24 cellular contexts compared by ENCODE assay signal in the genomic region with DNA sequence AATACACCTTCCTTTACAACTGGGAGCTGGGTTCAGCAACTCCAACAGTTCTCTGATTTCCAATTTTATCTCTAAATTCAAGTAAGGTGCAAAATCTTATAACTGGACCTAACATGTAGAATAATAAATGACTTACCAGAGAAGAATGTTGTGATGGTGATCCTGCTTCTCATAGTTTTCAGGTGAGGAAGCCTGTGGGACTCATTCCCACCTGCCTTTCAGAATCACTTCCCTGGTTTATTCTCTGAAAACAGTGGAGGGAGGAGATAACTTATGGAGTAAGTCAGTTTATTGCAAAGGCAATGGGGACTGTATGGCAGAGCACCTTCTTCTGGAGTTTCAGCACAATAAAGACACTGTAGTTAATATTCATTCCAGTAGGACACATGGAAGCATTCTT.
"Had no signal": no experiment of that assay in that cellular context is flagged by ENCODE, and none has a peak within 500 bp of the region (broad histone marks: within the 10 kb centered on the region; RNA-seq: fewer than 3 reads in every experiment).

No MANE protein-coding gene starts in this region.

- H3K9me3 ChIP-seq: ascending aorta, breast epithelium, gastrocnemius medialis had no signal

- H3K27me3 ChIP-seq: ascending aorta, breast epithelium, dorsolateral prefrontal cortex, gastrocnemius medialis, heart left ventricle had no signal

- H3K36me3 ChIP-seq: ascending aorta, breast epithelium, gastrocnemius medialis, heart left ventricle had no signal

- H3K27ac ChIP-seq: ascending aorta, breast epithelium, coronary artery, dorsolateral prefrontal cortex, gastrocnemius medialis, heart left ventricle had no signal

- H3K4me3 ChIP-seq: ascending aorta, breast epithelium, coronary artery, dorsolateral prefrontal cortex, gastrocnemius medialis, heart left ventricle had no signal

- H3K4me1 ChIP-seq: ascending aorta, breast epithelium, gastrocnemius medialis, heart left ventricle had no signal

- DNase-seq: activated CD4-positive, alpha-beta memory T cell treated with anti-CD3 and anti-CD28 coated beads for 36 hours; activated CD4-positive, alpha-beta T cell treated with anti-CD3 and anti-CD28 coated beads for 36 hours; activated CD4-positive, alpha-beta T cell treated with anti-CD3 and anti-CD28 coated beads, Interleukin-2, amount 10 ng/mL, durations not matched to agents 24 days and 14 days; activated CD4-positive, CD25-positive, alpha-beta regulatory T cell; activated CD4-positive, CD25-positive, alpha-beta regulatory T cell treated with anti-CD3 and anti-CD28 coated beads, Interleukin-2, amount 50 U/mL, for 72 hours; activated CD8-positive, alpha-beta memory T cell treated with anti-CD3 and anti-CD28 coated beads, Interleukin-2, amount 10 ng/mL, durations not matched to agents 7 days and 5 days; activated CD8-positive, alpha-beta memory T cell treated with anti-CD3 and anti-CD28 coated beads, Interleukin-2, amount 50 U/mL, for 4 hours; activated CD8-positive, alpha-beta T cell treated with anti-CD3 and anti-CD28 coated beads, Interleukin-2, amount 10 ng/mL, durations not matched to agents 7 days and 5 days; activated gamma-delta T cell; activated naive CD4-positive, alpha-beta T cell; activated naive CD4-positive, alpha-beta T cell treated with anti-CD3 and anti-CD28 coated beads, Interleukin-2, amount 10 ng/mL, durations not matched to agents 7 days and 5 days; activated naive CD8-positive, alpha-beta T cell treated with anti-CD3 and anti-CD28 coated beads, Interleukin-2, amount 10 ng/mL, durations not matched to agents 7 days and 5 days; activated T-cell treated with anti-CD3 and anti-CD28 coated beads, Interleukin-2, amount 50 U/mL, for 1 hour; activated T-cell treated with anti-CD3 and anti-CD28 coated beads, Interleukin-2, amount 50 U/mL, for 48 hours; dorsolateral prefrontal cortex; effector memory CD8-positive, alpha-beta T cell; foreskin fibroblast; gastrocnemius medialis; glutamatergic neuron; heart left ventricle; T-helper 2 cell had no signal
